ENCODE assay signal across 1 cellular context in the genomic region with DNA sequence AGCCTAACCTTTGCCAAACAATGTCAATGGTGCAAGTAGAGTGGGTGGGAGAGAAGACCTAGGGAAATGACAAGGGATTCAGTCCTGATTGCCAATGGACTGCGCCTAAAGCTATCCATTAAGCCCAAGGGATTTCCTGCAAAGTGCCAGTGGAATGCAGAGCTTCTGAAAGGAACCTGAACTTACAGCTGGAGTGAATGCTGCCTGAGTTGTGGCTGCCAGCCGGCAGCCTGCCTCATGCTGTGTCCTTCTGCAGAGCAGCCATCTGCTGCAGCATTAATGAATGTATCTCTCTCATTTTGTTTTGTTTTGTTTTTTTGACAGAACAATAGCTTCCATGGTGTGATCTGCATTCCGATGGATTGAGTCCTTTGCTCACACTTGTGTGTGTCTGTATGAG.
TF ChIP-seq lines count a peak whose summit lies in the region.

No MANE protein-coding gene starts in this region.

TF ChIP-seq in H1, 55 proteins besides CTCF, POLR2A, EP300 and RAD21 (continued from another document):
- TF ChIP-seq CTBP2 (IDR thresholded peaks at IDR 0.05; ENCODE audit: borderline replicate concordance, insufficient read depth, insufficient read length, low read length) (peak; percentile 86), FOSL1 (IDR thresholded peaks at IDR 0.05; ENCODE audit: insufficient read depth, low read depth, low read length) (no peak), KDM1A (IDR thresholded peaks at IDR 0.05; ENCODE audit: borderline replicate concordance, low read length) (0 out of 2 replicates have a peak, but pooled peaks have one; percentile 14), YY1 (IDR thresholded peaks at IDR 0.05; ENCODE audit: low read depth, low read length) (peak; percentile 84), ATF2 (IDR thresholded peaks at IDR 0.05; ENCODE audit: low read length) (0 out of 2 replicates have a peak, but pooled peaks have one; percentile 34), BACH1 (IDR thresholded peaks at IDR 0.05; ENCODE audit: low read length) (no peak), TEAD4 (IDR thresholded peaks at IDR 0.05; ENCODE audit: low read depth, low read length) (peak; percentile 84), SUZ12 (IDR thresholded peaks at IDR 0.05; ENCODE audit: low read length) (no peak), SP1 (IDR thresholded peaks at IDR 0.05; ENCODE audit: low read depth, low read length) (peak; percentile 32; the same call in 1 of the 2 replicates), SIX5 (IDR thresholded peaks at IDR 0.05; ENCODE audit: low read depth, low read length) (no peak), ASH2L (IDR thresholded peaks at IDR 0.05; ENCODE audit: low read length) (peak; percentile 76), SP4 (IDR thresholded peaks at IDR 0.05; ENCODE audit: low read length) (0 out of 2 replicates have a peak, but pooled peaks have one; percentile 24), TCF12 (IDR thresholded peaks at IDR 0.05; ENCODE audit: low read depth, low read length) (peak; percentile 98), SIN3A (conservative IDR thresholded peaks at IDR 0.05 in 1 of 2, IDR thresholded peaks at IDR 0.05 in 1 of 2; ENCODE audit: low read depth in 1 of 2, low read length in 2 of 2) (peak; percentile 54 to 92; a peak in 2 of 4 replicates), TAF1 (IDR thresholded peaks at IDR 0.05; ENCODE audit: low read depth, low read length) (0 out of 2 replicates have a peak, but pooled peaks have one; percentile 24), HDAC2 (IDR thresholded peaks at IDR 0.05; ENCODE audit: borderline replicate concordance in 1 of 2, low read depth in 2 of 2, low read length in 2 of 2) (peak in 1 of 2 experiments; percentile 57; a peak in 2 of 4 replicates), KDM5A (IDR thresholded peaks at IDR 0.05; ENCODE audit: low read length) (no peak)
- TF ChIP-seq, protein P1, sequence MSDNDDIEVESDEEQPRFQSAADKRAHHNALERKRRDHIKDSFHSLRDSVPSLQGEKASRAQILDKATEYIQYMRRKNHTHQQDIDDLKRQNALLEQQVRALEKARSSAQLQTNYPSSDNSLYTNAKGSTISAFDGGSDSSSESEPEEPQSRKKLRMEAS (IDR thresholded peaks at IDR 0.05): peak; percentile 28; the same call in 1 of the 2 replicates
- TF ChIP-seq, protein P2, sequence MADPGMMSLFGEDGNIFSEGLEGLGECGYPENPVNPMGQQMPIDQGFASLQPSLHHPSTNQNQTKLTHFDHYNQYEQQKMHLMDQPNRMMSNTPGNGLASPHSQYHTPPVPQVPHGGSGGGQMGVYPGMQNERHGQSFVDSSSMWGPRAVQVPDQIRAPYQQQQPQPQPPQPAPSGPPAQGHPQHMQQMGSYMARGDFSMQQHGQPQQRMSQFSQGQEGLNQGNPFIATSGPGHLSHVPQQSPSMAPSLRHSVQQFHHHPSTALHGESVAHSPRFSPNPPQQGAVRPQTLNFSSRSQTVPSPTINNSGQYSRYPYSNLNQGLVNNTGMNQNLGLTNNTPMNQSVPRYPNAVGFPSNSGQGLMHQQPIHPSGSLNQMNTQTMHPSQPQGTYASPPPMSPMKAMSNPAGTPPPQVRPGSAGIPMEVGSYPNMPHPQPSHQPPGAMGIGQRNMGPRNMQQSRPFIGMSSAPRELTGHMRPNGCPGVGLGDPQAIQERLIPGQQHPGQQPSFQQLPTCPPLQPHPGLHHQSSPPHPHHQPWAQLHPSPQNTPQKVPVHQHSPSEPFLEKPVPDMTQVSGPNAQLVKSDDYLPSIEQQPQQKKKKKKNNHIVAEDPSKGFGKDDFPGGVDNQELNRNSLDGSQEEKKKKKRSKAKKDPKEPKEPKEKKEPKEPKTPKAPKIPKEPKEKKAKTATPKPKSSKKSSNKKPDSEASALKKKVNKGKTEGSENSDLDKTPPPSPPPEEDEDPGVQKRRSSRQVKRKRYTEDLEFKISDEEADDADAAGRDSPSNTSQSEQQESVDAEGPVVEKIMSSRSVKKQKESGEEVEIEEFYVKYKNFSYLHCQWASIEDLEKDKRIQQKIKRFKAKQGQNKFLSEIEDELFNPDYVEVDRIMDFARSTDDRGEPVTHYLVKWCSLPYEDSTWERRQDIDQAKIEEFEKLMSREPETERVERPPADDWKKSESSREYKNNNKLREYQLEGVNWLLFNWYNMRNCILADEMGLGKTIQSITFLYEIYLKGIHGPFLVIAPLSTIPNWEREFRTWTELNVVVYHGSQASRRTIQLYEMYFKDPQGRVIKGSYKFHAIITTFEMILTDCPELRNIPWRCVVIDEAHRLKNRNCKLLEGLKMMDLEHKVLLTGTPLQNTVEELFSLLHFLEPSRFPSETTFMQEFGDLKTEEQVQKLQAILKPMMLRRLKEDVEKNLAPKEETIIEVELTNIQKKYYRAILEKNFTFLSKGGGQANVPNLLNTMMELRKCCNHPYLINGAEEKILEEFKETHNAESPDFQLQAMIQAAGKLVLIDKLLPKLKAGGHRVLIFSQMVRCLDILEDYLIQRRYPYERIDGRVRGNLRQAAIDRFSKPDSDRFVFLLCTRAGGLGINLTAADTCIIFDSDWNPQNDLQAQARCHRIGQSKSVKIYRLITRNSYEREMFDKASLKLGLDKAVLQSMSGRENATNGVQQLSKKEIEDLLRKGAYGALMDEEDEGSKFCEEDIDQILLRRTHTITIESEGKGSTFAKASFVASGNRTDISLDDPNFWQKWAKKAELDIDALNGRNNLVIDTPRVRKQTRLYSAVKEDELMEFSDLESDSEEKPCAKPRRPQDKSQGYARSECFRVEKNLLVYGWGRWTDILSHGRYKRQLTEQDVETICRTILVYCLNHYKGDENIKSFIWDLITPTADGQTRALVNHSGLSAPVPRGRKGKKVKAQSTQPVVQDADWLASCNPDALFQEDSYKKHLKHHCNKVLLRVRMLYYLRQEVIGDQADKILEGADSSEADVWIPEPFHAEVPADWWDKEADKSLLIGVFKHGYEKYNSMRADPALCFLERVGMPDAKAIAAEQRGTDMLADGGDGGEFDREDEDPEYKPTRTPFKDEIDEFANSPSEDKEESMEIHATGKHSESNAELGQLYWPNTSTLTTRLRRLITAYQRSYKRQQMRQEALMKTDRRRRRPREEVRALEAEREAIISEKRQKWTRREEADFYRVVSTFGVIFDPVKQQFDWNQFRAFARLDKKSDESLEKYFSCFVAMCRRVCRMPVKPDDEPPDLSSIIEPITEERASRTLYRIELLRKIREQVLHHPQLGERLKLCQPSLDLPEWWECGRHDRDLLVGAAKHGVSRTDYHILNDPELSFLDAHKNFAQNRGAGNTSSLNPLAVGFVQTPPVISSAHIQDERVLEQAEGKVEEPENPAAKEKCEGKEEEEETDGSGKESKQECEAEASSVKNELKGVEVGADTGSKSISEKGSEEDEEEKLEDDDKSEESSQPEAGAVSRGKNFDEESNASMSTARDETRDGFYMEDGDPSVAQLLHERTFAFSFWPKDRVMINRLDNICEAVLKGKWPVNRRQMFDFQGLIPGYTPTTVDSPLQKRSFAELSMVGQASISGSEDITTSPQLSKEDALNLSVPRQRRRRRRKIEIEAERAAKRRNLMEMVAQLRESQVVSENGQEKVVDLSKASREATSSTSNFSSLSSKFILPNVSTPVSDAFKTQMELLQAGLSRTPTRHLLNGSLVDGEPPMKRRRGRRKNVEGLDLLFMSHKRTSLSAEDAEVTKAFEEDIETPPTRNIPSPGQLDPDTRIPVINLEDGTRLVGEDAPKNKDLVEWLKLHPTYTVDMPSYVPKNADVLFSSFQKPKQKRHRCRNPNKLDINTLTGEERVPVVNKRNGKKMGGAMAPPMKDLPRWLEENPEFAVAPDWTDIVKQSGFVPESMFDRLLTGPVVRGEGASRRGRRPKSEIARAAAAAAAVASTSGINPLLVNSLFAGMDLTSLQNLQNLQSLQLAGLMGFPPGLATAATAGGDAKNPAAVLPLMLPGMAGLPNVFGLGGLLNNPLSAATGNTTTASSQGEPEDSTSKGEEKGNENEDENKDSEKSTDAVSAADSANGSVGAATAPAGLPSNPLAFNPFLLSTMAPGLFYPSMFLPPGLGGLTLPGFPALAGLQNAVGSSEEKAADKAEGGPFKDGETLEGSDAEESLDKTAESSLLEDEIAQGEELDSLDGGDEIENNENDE (IDR thresholded peaks at IDR 0.05; ENCODE audit: insufficient replicate concordance, low read length): no peak
TF ChIP-seq in H1: peak in this region for 14.
